In the genomic region with DNA sequence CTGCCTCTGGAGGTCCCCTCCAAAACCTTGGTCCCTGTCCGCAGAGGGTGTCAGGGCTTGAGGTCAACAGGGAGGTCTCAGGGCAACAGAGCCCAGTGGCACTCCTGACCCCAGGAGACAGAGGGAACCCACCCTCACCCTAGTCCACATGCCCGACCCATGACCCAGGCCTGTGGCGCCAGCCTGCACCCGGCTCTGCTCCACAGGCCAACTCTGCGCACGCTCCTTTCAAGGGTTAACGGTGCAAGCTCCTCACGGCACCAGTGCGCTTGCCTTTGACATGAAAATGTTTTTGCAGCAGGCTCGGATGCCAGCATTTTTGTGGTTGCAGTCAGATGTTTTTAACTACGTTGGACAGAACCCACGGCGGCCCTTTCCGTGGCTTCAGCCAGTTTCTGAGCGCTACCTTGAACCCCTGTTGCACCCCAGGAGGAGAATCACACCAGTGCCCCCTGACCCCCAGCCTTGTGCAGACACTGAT, we compare ENCODE assay signal across 1 cellular context.
TF ChIP-seq lines count a peak whose summit lies in the region.

No MANE protein-coding gene starts in this region.

TF ChIP-seq in H1, 55 proteins besides CTCF, POLR2A, EP300 and RAD21:
- TF ChIP-seq FOSL1 (IDR thresholded peaks at IDR 0.05; ENCODE audit: insufficient read depth, low read depth, low read length) (no peak), EGR1 (IDR thresholded peaks at IDR 0.05; ENCODE audit: borderline replicate concordance, low read depth, low read length) (no peak), KDM4A (IDR thresholded peaks at IDR 0.05; ENCODE audit: low read depth, low read length, severe bottlenecking) (no peak), CBX8 (IDR thresholded peaks at IDR 0.05; ENCODE audit: borderline replicate concordance, low read depth, low read length) (no peak)
TF ChIP-seq in H1: peak in this region for 0.
